Comparison of ENCODE assay signal across 14 cellular contexts in the genomic region with DNA sequence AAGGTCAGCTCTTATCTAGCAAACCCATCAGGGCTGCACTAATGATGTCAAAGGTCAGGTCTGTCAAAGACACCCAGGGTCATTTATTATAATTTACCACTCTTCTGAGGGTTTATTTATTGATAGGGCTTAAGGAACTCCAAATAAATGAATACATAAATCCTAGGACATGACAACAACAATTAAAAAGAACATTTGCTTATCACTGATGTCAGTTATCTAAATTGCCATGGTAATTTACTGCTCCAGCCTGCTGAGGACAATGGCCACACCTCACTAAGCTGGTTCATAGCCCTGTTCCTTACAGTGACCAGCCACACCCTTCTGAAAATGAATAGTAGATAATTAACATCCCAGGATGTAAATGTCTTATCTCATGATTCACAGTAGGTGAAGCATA.
"Had no signal": no experiment of that assay in that cellular context is flagged by ENCODE, and none has a peak within 500 bp of the region (broad histone marks: within the 10 kb centered on the region; RNA-seq: fewer than 3 reads in every experiment).

No MANE protein-coding gene starts in this region.

- H3K27me3 ChIP-seq: esophagus squamous epithelium, heart left ventricle, neural progenitor cell, ovary, uterus had no signal

- H3K27ac ChIP-seq: esophagus squamous epithelium, heart left ventricle, neural progenitor cell, ovary, uterus had no signal

- H3K4me3 Mint-ChIP-seq: activated CD8-positive, alpha-beta memory T cell treated with anti-CD3 and anti-CD28 coated beads, Interleukin-2, amount 10 ng/mL, durations not matched to agents 7 days and 5 days; activated naive CD8-positive, alpha-beta T cell; activated T-cell treated with anti-CD3 and anti-CD28 coated beads, Interleukin-2, amount 50 U/mL, for 24 hours; neural progenitor cell; stimulated activated naive CD8-positive, alpha-beta T cell treated with anti-CD3 and anti-CD28 coated beads, Interleukin-15, amount 100 ng/mL, for 72 hours; T-helper 17 cell had no signal

- H3K9me3 ChIP-seq: esophagus squamous epithelium, heart left ventricle, ovary, uterus had no signal

- H3K36me3 Mint-ChIP-seq: activated CD8-positive, alpha-beta memory T cell treated with anti-CD3 and anti-CD28 coated beads, Interleukin-2, amount 10 ng/mL, durations not matched to agents 7 days and 5 days; activated naive CD8-positive, alpha-beta T cell had no signal

- H3K36me3 ChIP-seq: esophagus squamous epithelium, heart left ventricle, neural progenitor cell, ovary, uterus had no signal

- H3K9me3 Mint-ChIP-seq: activated T-cell treated with anti-CD3 and anti-CD28 coated beads, Interleukin-2, amount 50 U/mL, for 24 hours; stimulated activated naive CD8-positive, alpha-beta T cell treated with anti-CD3 and anti-CD28 coated beads, Interleukin-15, amount 100 ng/mL, for 72 hours had no signal

- H3K27me3 Mint-ChIP-seq: activated CD8-positive, alpha-beta memory T cell treated with anti-CD3 and anti-CD28 coated beads, Interleukin-2, amount 10 ng/mL, durations not matched to agents 7 days and 5 days; activated naive CD8-positive, alpha-beta T cell; activated T-cell treated with anti-CD3 and anti-CD28 coated beads, Interleukin-2, amount 50 U/mL, for 24 hours; stimulated activated naive CD8-positive, alpha-beta T cell treated with anti-CD3 and anti-CD28 coated beads, Interleukin-15, amount 100 ng/mL, for 72 hours; T-helper 17 cell had no signal

- H3K27ac Mint-ChIP-seq: activated CD8-positive, alpha-beta memory T cell treated with anti-CD3 and anti-CD28 coated beads, Interleukin-2, amount 10 ng/mL, durations not matched to agents 7 days and 5 days; activated naive CD8-positive, alpha-beta T cell; activated T-cell treated with anti-CD3 and anti-CD28 coated beads, Interleukin-2, amount 50 U/mL, for 24 hours; neural progenitor cell; stimulated activated naive CD8-positive, alpha-beta T cell treated with anti-CD3 and anti-CD28 coated beads, Interleukin-15, amount 100 ng/mL, for 72 hours; T-helper 17 cell had no signal

- DNase-seq: activated CD8-positive, alpha-beta memory T cell treated with anti-CD3 and anti-CD28 coated beads, Interleukin-2, amount 10 ng/mL, durations not matched to agents 7 days and 5 days; activated gamma-delta T cell; activated T-cell treated with anti-CD3 and anti-CD28 coated beads, Interleukin-2, amount 50 U/mL, for 24 hours; esophagus squamous epithelium; foreskin fibroblast; heart left ventricle; islet precursor cell; ovary; stimulated activated CD4-positive, alpha-beta T cell treated with anti-CD3 and anti-CD28 coated beads, Interleukin-4, amount 100 ng/mL, for 1 hour; stimulated activated naive CD8-positive, alpha-beta T cell treated with anti-CD3 and anti-CD28 coated beads, Interleukin-15, amount 100 ng/mL, for 72 hours; T-helper 17 cell; uterus had no signal

- H3K4me1 Mint-ChIP-seq: stimulated activated naive CD8-positive, alpha-beta T cell treated with anti-CD3 and anti-CD28 coated beads, Interleukin-15, amount 100 ng/mL, for 72 hours had no signal

- H3K4me1 ChIP-seq: esophagus squamous epithelium, heart left ventricle, neural progenitor cell, uterus had no signal

- H3K4me3 ChIP-seq: esophagus squamous epithelium, heart left ventricle, neural progenitor cell, ovary, uterus had no signal
